In genomic region chr21:45308211-45309068, GRCh38 we compare ENCODE assay signal across 1 cellular context.
TF ChIP-seq lines count a peak whose summit lies in the region.

No MANE protein-coding gene starts in this region.

TF ChIP-seq in HepG2, 621 proteins besides CTCF, POLR2A, EP300 and RAD21 (continued from another document and continues in another):
- TF ChIP-seq, protein P1, sequence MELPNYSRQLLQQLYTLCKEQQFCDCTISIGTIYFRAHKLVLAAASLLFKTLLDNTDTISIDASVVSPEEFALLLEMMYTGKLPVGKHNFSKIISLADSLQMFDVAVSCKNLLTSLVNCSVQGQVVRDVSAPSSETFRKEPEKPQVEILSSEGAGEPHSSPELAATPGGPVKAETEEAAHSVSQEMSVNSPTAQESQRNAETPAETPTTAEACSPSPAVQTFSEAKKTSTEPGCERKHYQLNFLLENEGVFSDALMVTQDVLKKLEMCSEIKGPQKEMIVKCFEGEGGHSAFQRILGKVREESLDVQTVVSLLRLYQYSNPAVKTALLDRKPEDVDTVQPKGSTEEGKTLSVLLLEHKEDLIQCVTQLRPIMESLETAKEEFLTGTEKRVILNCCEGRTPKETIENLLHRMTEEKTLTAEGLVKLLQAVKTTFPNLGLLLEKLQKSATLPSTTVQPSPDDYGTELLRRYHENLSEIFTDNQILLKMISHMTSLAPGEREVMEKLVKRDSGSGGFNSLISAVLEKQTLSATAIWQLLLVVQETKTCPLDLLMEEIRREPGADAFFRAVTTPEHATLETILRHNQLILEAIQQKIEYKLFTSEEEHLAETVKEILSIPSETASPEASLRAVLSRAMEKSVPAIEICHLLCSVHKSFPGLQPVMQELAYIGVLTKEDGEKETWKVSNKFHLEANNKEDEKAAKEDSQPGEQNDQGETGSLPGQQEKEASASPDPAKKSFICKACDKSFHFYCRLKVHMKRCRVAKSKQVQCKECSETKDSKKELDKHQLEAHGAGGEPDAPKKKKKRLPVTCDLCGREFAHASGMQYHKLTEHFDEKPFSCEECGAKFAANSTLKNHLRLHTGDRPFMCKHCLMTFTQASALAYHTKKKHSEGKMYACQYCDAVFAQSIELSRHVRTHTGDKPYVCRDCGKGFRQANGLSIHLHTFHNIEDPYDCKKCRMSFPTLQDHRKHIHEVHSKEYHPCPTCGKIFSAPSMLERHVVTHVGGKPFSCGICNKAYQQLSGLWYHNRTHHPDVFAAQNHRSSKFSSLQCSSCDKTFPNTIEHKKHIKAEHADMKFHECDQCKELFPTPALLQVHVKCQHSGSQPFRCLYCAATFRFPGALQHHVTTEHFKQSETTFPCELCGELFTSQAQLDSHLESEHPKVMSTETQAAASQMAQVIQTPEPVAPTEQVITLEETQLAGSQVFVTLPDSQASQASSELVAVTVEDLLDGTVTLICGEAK (IDR thresholded peaks at IDR 0.05): no peak
- TF ChIP-seq, protein P1 (CRISPR knock-in tag; IDR thresholded peaks at IDR 0.05): peak; percentile 53; the same call in 1 of the 2 replicates
- TF ChIP-seq ZNF513 (CRISPR knock-in tag; conservative IDR thresholded peaks at IDR 0.05) (no peak), KDM3A (CRISPR knock-in tag; IDR thresholded peaks at IDR 0.05; ENCODE audit: low read depth) (0 out of 2 replicates have a peak, but pooled peaks have one; percentile 18), ZNF142 (CRISPR knock-in tag; IDR thresholded peaks at IDR 0.05) (peak; percentile 23; the same call in 1 of the 2 replicates), ZNF333 (CRISPR knock-in tag; IDR thresholded peaks at IDR 0.05; ENCODE audit: borderline replicate concordance) (peak; percentile 86; the same call in 1 of the 2 replicates), ZNF383 (CRISPR knock-in tag; IDR thresholded peaks at IDR 0.05; ENCODE audit: borderline replicate concordance) (no peak), ZNF350 (CRISPR knock-in tag; IDR thresholded peaks at IDR 0.05; ENCODE audit: borderline replicate concordance, low read depth) (peak; percentile 84), IRX3 (CRISPR knock-in tag; IDR thresholded peaks at IDR 0.05; ENCODE audit: borderline replicate concordance, low read depth) (peak; percentile 69; the same call in 1 of the 2 replicates), MAFK (conservative IDR thresholded peaks at IDR 0.05 in 1 of 2, IDR thresholded peaks at IDR 0.05 in 1 of 2; ENCODE audit: low read length in 2 of 2) (no peak), ZNF558 (CRISPR knock-in tag; IDR thresholded peaks at IDR 0.05; ENCODE audit: borderline replicate concordance) (peak; percentile 72; the same call in 1 of the 2 replicates), ZNF878 (CRISPR knock-in tag; IDR thresholded peaks at IDR 0.05) (0 out of 2 replicates have a peak, but pooled peaks have one; percentile 40), ZNF709 (CRISPR knock-in tag; IDR thresholded peaks at IDR 0.05) (no peak; the same call in 1 of the 2 replicates), ZNF710 (CRISPR knock-in tag; IDR thresholded peaks at IDR 0.05; ENCODE audit: borderline replicate concordance) (peak; percentile 84; the same call in 1 of the 2 replicates), RXRB (CRISPR knock-in tag; IDR thresholded peaks at IDR 0.05; ENCODE audit: borderline replicate concordance) (peak; percentile 74), ZNF225 (CRISPR knock-in tag; IDR thresholded peaks at IDR 0.05) (no peak), ARNT (IDR thresholded peaks at IDR 0.05) (no peak), ZNF556 (CRISPR knock-in tag; IDR thresholded peaks at IDR 0.05; ENCODE audit: borderline replicate concordance) (no peak)
- TF ChIP-seq, protein P2, sequence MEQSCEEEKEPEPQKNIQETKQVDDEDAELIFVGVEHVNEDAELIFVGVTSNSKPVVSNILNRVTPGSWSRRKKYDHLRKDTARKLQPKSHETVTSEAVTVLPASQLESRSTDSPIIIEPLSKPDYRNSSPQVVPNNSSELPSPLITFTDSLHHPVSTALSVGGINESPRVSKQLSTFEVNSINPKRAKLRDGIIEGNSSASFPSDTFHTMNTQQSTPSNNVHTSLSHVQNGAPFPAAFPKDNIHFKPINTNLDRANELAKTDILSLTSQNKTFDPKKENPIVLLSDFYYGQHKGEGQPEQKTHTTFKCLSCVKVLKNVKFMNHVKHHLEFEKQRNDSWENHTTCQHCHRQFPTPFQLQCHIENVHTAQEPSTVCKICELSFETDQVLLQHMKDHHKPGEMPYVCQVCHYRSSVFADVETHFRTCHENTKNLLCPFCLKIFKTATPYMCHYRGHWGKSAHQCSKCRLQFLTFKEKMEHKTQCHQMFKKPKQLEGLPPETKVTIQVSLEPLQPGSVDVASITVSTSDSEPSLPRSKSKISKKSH (CRISPR knock-in tag; IDR thresholded peaks at IDR 0.05; ENCODE audit: borderline replicate concordance): 0 out of 2 replicates have a peak, but pooled peaks have one; percentile 42
- TF ChIP-seq, protein P3, sequence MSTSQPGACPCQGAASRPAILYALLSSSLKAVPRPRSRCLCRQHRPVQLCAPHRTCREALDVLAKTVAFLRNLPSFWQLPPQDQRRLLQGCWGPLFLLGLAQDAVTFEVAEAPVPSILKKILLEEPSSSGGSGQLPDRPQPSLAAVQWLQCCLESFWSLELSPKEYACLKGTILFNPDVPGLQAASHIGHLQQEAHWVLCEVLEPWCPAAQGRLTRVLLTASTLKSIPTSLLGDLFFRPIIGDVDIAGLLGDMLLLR (CRISPR knock-in tag; IDR thresholded peaks at IDR 0.05): peak; percentile 57; the same call in 1 of the 2 replicates
- TF ChIP-seq, protein P4, sequence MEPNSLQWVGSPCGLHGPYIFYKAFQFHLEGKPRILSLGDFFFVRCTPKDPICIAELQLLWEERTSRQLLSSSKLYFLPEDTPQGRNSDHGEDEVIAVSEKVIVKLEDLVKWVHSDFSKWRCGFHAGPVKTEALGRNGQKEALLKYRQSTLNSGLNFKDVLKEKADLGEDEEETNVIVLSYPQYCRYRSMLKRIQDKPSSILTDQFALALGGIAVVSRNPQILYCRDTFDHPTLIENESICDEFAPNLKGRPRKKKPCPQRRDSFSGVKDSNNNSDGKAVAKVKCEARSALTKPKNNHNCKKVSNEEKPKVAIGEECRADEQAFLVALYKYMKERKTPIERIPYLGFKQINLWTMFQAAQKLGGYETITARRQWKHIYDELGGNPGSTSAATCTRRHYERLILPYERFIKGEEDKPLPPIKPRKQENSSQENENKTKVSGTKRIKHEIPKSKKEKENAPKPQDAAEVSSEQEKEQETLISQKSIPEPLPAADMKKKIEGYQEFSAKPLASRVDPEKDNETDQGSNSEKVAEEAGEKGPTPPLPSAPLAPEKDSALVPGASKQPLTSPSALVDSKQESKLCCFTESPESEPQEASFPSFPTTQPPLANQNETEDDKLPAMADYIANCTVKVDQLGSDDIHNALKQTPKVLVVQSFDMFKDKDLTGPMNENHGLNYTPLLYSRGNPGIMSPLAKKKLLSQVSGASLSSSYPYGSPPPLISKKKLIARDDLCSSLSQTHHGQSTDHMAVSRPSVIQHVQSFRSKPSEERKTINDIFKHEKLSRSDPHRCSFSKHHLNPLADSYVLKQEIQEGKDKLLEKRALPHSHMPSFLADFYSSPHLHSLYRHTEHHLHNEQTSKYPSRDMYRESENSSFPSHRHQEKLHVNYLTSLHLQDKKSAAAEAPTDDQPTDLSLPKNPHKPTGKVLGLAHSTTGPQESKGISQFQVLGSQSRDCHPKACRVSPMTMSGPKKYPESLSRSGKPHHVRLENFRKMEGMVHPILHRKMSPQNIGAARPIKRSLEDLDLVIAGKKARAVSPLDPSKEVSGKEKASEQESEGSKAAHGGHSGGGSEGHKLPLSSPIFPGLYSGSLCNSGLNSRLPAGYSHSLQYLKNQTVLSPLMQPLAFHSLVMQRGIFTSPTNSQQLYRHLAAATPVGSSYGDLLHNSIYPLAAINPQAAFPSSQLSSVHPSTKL (CRISPR knock-in tag; IDR thresholded peaks at IDR 0.05): peak; percentile 91
